8 cellular contexts compared by ENCODE assay signal in the genomic region with DNA sequence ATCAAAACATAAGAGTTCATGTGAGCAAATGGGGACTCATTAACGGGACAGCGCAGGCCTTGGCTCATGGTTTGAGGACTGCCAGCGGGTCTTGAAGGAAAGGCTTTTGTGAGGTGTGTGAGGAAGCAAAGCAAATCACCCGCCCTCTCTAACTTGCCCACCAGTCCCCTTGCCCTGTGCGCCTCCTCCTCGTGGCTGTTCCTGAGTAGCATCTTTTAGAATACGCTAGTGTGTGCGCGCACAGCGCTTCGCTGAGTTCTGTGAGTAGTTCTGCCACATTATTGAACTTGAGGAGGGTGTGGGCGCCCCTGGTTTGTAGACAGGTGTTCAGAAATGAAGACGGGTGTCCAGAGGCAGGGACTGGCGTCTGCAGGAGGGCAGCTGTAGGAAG.
DNase-seq lines count a peak whose midpoint lies in the region; ATAC-seq and TF ChIP-seq lines count a peak whose summit lies in the region.
"Not testable (repeated sequence)": the region's sequence is repeated elsewhere in the genome, so short reads cannot be mapped to it uniquely, and the experiment has no call there.

No MANE protein-coding gene starts in this region.

- intact Hi-C loops in mammary epithelial cell (cut with micrococcal nuclease), result not testable (repeated sequence)

- in situ Hi-C loops in mammary epithelial cell (cut with MboI; ENCODE audit: low sequenced_read_pairs in 2 of 2), result not testable (repeated sequence)

- H3K4me3 ChIP-seq in mammary epithelial cell (replicated peaks in 1 of 3; ENCODE audit: insufficient read depth in 1 of 3, low read depth in 2 of 3, low read length in 3 of 3) (peak overlapping the region in 2 of 3 experiments; percentile 36 to 46), fibroblast of mammary gland (ENCODE audit: control insufficient read depth, low read depth, low read length) (peak overlapping the region; percentile 68), iPS-18c (ENCODE audit: insufficient read depth, low read depth, low read length) (peak overlapping the region; percentile 55), rectal smooth muscle tissue (ENCODE audit: low read length) (peak overlapping the region; percentile 72), upper lobe of left lung (peak overlapping the region; percentile 38 to 62 (median 52))

- WGBS in mammary epithelial cell (ENCODE audit: low coverage, missing lambda C conversion rate), result 29% methylated on average over 14 of the region's 14 CpGs
- WGBS in upper lobe of left lung, 2 donors, result 36 to 43% methylated on average over 10 to 14 of the region's 14 CpGs

- dilution Hi-C loops in mammary epithelial cell (cut with HindIII; ENCODE audit: low sequenced_read_pairs), result not testable (repeated sequence)

- H2AFZ ChIP-seq in mammary epithelial cell (ENCODE audit: low read depth, low read length), result peak overlapping the region; percentile 70

- CTCF ChIA-PET in mammary epithelial cell (lab: Charles Lee; ENCODE audit: low non-redundant PET), result not testable (repeated sequence)

- ATAC-seq in upper lobe of left lung (ENCODE audit: low FRiP score in 2 of 2), result not testable (repeated sequence)

- peak overlapping the region; percentile 12 for H3K4me2 ChIP-seq in mammary epithelial cell (ENCODE audit: insufficient read depth, low read depth, low read length)

- H3K9me3 ChIP-seq in mammary epithelial cell (replicated peaks; ENCODE audit: insufficient read depth, low read length), result peaks cover 25% of the 10 kb centered on the region
- H3K9me3 ChIP-seq in iPS-18c (ENCODE audit: control insufficient read depth, insufficient read depth, low read length), result peaks cover 13% of the 10 kb centered on the region
- peaks cover 0 to 20% (median 13%) of the 10 kb centered on the region in 4 donors for H3K9me3 ChIP-seq in upper lobe of left lung

- not testable (repeated sequence) for H3K27ac Mint-ChIP-seq in mesothelial cell of epicardium

- TF ChIP-seq POLR2A in upper lobe of left lung (IDR thresholded peaks at IDR 0.05), result not testable (repeated sequence)

- H3K27me3 Mint-ChIP-seq in mesothelial cell of epicardium (ENCODE audit: low read depth), result not testable (repeated sequence)

- not testable (repeated sequence) for TF ChIP-seq EP300 in upper lobe of left lung (IDR thresholded peaks at IDR 0.05)

- H3K4me1 ChIP-seq in mammary epithelial cell (ENCODE audit: insufficient read depth, low read length); rectal smooth muscle tissue (ENCODE audit: control insufficient read depth, insufficient read depth, low read length): not testable (repeated sequence)
- H3K4me1 ChIP-seq in upper lobe of left lung, result peaks cover 0 to 13% (median 2%) of the 10 kb centered on the region in 4 donors

- TF ChIP-seq CTCF in VCaP (conservative IDR thresholded peaks at IDR 0.05); mammary epithelial cell (conservative IDR thresholded peaks at IDR 0.05 in 1 of 2, IDR thresholded peaks at IDR 0.05 in 1 of 2; ENCODE audit: extremely low read depth in 1 of 2, insufficient read depth in 1 of 2, low read depth in 1 of 2, low read length in 2 of 2); fibroblast of mammary gland (conservative IDR thresholded peaks at IDR 0.05; ENCODE audit: control insufficient read depth, insufficient read depth, low read depth, low read length); mesothelial cell of epicardium (IDR thresholded peaks at IDR 0.05; ENCODE audit: unreplicated experiment); upper lobe of left lung (IDR thresholded peaks at IDR 0.05): not testable (repeated sequence)

- H3K36me3 ChIP-seq in mammary epithelial cell (ENCODE audit: insufficient read depth, low read length); rectal smooth muscle tissue (ENCODE audit: control insufficient read depth, insufficient read depth, low read length); upper lobe of left lung: not testable (repeated sequence)

- BruUV-seq in mammary epithelial cell (replicated peaks; lab: Mats Ljungman, UMichigan), result TSS peak; percentile 16

- H3K9ac ChIP-seq in mammary epithelial cell (ENCODE audit: insufficient read depth, low read length), result not testable (repeated sequence)
- peak overlapping the region; percentile 39 for H3K9ac ChIP-seq in rectal smooth muscle tissue (ENCODE audit: low read length)

- H3K27ac ChIP-seq in VCaP (peak overlapping the region; percentile 79), rectal smooth muscle tissue (ENCODE audit: low read depth, low read length) (peak overlapping the region; percentile 71), upper lobe of left lung (peak overlapping the region; percentile 72 to 82 (median 77))
- H3K27ac ChIP-seq in mammary epithelial cell (ENCODE audit: insufficient read depth, low read depth, low read length), result not testable (repeated sequence)

- not testable (repeated sequence) for H3K79me2 ChIP-seq in mammary epithelial cell (ENCODE audit: insufficient read depth, low read length)

- DNase-seq in ELF-1 (ENCODE audit: low read depth, low spot score) (peak; percentile 44), fibroblast of mammary gland (ENCODE audit: low read depth) (peak; percentile 35)
- DNase-seq in mammary epithelial cell; mesothelial cell of epicardium (ENCODE audit: low spot score in 2 of 2, unreplicated experiment in 2 of 2); upper lobe of left lung: not testable (repeated sequence)

- H3K4me3 Mint-ChIP-seq in mesothelial cell of epicardium, result peak overlapping the region; percentile 76

- not testable (repeated sequence) for H3K27me3 ChIP-seq in mammary epithelial cell (ENCODE audit: insufficient read depth, low read length); rectal smooth muscle tissue (ENCODE audit: control insufficient read depth, insufficient read depth, low read length); upper lobe of left lung

- H4K20me1 ChIP-seq in mammary epithelial cell (ENCODE audit: insufficient read depth, low read length), result not testable (repeated sequence)

- peaks cover 38% of the 10 kb centered on the region for H3K9me3 Mint-ChIP-seq in mesothelial cell of epicardium

- H3K36me3 Mint-ChIP-seq in mesothelial cell of epicardium, result peaks cover 21% of the 10 kb centered on the region

- not testable (repeated sequence) for H3K4me1 Mint-ChIP-seq in mesothelial cell of epicardium
